1 cellular context compared by ENCODE assay signal in the genomic region with DNA sequence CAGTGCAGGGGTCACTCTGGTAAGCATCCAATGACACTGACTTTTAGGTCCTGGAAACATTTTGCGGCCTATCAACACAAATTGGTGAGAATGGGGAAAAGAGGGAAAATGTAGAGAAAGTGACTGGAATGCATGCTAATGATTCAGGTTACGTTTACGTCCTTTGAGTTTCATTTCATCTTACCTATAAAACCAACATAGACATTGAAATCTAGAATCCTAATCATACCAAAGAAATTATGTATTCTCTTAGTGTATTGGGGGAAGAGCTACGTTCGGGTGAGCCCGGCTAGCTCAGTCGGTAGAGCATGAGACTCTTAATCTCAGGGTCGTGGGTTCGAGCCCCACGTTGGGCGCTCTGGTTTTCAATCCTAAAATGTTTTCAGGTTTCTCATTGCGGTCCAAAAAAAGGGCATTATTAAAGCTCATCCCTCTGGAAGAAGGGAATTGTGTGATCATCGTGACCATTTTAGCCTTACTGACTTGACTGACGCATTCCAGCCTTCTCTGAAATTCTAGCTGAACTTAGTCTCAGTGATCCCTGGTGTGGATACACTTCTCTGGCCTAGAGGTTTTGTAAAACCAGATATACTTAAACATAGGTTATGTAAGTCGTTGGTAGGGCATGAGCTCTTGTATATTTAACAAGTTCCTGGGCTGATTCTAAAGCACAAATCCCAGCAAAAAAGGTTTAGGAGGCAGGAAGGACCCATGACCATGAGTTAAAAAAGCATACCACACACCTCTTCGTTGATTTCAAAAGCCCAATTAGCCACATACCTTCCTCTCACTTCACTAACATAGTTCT.
TF ChIP-seq lines count a peak whose summit lies in the region.

No MANE protein-coding gene starts in this region.

TF ChIP-seq in HepG2, 621 proteins besides CTCF, POLR2A, EP300 and RAD21 (continued from another document and continues in another):
- TF ChIP-seq, protein P1, sequence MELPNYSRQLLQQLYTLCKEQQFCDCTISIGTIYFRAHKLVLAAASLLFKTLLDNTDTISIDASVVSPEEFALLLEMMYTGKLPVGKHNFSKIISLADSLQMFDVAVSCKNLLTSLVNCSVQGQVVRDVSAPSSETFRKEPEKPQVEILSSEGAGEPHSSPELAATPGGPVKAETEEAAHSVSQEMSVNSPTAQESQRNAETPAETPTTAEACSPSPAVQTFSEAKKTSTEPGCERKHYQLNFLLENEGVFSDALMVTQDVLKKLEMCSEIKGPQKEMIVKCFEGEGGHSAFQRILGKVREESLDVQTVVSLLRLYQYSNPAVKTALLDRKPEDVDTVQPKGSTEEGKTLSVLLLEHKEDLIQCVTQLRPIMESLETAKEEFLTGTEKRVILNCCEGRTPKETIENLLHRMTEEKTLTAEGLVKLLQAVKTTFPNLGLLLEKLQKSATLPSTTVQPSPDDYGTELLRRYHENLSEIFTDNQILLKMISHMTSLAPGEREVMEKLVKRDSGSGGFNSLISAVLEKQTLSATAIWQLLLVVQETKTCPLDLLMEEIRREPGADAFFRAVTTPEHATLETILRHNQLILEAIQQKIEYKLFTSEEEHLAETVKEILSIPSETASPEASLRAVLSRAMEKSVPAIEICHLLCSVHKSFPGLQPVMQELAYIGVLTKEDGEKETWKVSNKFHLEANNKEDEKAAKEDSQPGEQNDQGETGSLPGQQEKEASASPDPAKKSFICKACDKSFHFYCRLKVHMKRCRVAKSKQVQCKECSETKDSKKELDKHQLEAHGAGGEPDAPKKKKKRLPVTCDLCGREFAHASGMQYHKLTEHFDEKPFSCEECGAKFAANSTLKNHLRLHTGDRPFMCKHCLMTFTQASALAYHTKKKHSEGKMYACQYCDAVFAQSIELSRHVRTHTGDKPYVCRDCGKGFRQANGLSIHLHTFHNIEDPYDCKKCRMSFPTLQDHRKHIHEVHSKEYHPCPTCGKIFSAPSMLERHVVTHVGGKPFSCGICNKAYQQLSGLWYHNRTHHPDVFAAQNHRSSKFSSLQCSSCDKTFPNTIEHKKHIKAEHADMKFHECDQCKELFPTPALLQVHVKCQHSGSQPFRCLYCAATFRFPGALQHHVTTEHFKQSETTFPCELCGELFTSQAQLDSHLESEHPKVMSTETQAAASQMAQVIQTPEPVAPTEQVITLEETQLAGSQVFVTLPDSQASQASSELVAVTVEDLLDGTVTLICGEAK (IDR thresholded peaks at IDR 0.05) = no peak
- TF ChIP-seq, protein P1 (CRISPR knock-in tag; IDR thresholded peaks at IDR 0.05) = no peak; the same call in 1 of the 2 replicates
- no peak for TF ChIP-seq CBX1 (IDR thresholded peaks at IDR 0.05; ENCODE audit: low read depth)
- TF ChIP-seq TSC22D2 (CRISPR knock-in tag; IDR thresholded peaks at IDR 0.05; ENCODE audit: borderline replicate concordance) = no peak; the same call in 1 of the 2 replicates
- TF ChIP-seq, protein P2, sequence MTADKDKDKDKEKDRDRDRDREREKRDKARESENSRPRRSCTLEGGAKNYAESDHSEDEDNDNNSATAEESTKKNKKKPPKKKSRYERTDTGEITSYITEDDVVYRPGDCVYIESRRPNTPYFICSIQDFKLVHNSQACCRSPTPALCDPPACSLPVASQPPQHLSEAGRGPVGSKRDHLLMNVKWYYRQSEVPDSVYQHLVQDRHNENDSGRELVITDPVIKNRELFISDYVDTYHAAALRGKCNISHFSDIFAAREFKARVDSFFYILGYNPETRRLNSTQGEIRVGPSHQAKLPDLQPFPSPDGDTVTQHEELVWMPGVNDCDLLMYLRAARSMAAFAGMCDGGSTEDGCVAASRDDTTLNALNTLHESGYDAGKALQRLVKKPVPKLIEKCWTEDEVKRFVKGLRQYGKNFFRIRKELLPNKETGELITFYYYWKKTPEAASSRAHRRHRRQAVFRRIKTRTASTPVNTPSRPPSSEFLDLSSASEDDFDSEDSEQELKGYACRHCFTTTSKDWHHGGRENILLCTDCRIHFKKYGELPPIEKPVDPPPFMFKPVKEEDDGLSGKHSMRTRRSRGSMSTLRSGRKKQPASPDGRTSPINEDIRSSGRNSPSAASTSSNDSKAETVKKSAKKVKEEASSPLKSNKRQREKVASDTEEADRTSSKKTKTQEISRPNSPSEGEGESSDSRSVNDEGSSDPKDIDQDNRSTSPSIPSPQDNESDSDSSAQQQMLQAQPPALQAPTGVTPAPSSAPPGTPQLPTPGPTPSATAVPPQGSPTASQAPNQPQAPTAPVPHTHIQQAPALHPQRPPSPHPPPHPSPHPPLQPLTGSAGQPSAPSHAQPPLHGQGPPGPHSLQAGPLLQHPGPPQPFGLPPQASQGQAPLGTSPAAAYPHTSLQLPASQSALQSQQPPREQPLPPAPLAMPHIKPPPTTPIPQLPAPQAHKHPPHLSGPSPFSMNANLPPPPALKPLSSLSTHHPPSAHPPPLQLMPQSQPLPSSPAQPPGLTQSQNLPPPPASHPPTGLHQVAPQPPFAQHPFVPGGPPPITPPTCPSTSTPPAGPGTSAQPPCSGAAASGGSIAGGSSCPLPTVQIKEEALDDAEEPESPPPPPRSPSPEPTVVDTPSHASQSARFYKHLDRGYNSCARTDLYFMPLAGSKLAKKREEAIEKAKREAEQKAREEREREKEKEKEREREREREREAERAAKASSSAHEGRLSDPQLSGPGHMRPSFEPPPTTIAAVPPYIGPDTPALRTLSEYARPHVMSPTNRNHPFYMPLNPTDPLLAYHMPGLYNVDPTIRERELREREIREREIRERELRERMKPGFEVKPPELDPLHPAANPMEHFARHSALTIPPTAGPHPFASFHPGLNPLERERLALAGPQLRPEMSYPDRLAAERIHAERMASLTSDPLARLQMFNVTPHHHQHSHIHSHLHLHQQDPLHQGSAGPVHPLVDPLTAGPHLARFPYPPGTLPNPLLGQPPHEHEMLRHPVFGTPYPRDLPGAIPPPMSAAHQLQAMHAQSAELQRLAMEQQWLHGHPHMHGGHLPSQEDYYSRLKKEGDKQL (CRISPR knock-in tag; IDR thresholded peaks at IDR 0.05; ENCODE audit: low read depth) = no peak
- no peak for TF ChIP-seq ZNF619 (CRISPR knock-in tag; IDR thresholded peaks at IDR 0.05)
- no peak for TF ChIP-seq NONO (IDR thresholded peaks at IDR 0.05)
- no peak; the same call in 1 of the 2 replicates for TF ChIP-seq NONO (CRISPR knock-in tag; conservative IDR thresholded peaks at IDR 0.05)
- TF ChIP-seq, protein P3, sequence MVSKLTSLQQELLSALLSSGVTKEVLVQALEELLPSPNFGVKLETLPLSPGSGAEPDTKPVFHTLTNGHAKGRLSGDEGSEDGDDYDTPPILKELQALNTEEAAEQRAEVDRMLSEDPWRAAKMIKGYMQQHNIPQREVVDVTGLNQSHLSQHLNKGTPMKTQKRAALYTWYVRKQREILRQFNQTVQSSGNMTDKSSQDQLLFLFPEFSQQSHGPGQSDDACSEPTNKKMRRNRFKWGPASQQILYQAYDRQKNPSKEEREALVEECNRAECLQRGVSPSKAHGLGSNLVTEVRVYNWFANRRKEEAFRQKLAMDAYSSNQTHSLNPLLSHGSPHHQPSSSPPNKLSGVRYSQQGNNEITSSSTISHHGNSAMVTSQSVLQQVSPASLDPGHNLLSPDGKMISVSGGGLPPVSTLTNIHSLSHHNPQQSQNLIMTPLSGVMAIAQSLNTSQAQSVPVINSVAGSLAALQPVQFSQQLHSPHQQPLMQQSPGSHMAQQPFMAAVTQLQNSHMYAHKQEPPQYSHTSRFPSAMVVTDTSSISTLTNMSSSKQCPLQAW (CRISPR knock-in tag; IDR thresholded peaks at IDR 0.05) = 0 out of 2 replicates have a peak, but pooled peaks have one; percentile 14
- TF ChIP-seq, protein P4, sequence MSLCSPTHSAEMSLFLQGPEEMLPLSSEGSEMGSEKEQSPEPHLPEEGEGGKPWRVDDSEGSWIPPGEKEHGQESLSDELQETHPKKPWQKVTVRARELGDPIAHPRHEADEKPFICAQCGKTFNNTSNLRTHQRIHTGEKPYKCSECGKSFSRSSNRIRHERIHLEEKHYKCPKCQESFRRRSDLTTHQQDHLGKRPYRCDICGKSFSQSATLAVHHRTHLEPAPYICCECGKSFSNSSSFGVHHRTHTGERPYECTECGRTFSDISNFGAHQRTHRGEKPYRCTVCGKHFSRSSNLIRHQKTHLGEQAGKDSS (CRISPR knock-in tag; IDR thresholded peaks at IDR 0.05; ENCODE audit: borderline replicate concordance, low read depth) = no peak; the same call in 1 of the 2 replicates
- TF ChIP-seq JUN (CRISPR knock-in tag; IDR thresholded peaks at IDR 0.05) = no peak
- TF ChIP-seq ZNF350 (CRISPR knock-in tag; IDR thresholded peaks at IDR 0.05; ENCODE audit: borderline replicate concordance, low read depth) = peak; percentile 77; the same call in 1 of the 2 replicates
- TF ChIP-seq KAT2B (IDR thresholded peaks at IDR 0.05; ENCODE audit: borderline replicate concordance, low read depth, low read length) = no peak
- TF ChIP-seq SALL1 (CRISPR knock-in tag; IDR thresholded peaks at IDR 0.05) = peak; percentile 91
- no peak for TF ChIP-seq CCAR2 (optimal IDR thresholded peaks at IDR 0.05; ENCODE audit: low read depth, low read length)
- no peak for TF ChIP-seq TAF15 (IDR thresholded peaks at IDR 0.05; ENCODE audit: low read depth, low read length, poor library complexity, severe bottlenecking)
- TF ChIP-seq, protein P5, sequence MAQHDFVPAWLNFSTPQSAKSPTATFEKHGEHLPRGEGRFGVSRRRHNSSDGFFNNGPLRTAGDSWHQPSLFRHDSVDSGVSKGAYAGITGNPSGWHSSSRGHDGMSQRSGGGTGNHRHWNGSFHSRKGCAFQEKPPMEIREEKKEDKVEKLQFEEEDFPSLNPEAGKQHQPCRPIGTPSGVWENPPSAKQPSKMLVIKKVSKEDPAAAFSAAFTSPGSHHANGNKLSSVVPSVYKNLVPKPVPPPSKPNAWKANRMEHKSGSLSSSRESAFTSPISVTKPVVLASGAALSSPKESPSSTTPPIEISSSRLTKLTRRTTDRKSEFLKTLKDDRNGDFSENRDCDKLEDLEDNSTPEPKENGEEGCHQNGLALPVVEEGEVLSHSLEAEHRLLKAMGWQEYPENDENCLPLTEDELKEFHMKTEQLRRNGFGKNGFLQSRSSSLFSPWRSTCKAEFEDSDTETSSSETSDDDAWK (CRISPR knock-in tag; IDR thresholded peaks at IDR 0.05) = no peak
- TF ChIP-seq, protein P6, sequence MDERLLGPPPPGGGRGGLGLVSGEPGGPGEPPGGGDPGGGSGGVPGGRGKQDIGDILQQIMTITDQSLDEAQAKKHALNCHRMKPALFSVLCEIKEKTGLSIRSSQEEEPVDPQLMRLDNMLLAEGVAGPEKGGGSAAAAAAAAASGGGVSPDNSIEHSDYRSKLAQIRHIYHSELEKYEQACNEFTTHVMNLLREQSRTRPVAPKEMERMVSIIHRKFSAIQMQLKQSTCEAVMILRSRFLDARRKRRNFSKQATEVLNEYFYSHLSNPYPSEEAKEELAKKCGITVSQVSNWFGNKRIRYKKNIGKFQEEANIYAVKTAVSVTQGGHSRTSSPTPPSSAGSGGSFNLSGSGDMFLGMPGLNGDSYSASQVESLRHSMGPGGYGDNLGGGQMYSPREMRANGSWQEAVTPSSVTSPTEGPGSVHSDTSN (CRISPR knock-in tag; IDR thresholded peaks at IDR 0.05) = peak; percentile 52; the same call in 1 of the 2 replicates
- no peak for TF ChIP-seq IRX3 (CRISPR knock-in tag; IDR thresholded peaks at IDR 0.05; ENCODE audit: borderline replicate concordance, low read depth)
- TF ChIP-seq ASH2L (IDR thresholded peaks at IDR 0.05; ENCODE audit: insufficient read length, low read depth, low read length) = no peak
- TF ChIP-seq, protein P7, sequence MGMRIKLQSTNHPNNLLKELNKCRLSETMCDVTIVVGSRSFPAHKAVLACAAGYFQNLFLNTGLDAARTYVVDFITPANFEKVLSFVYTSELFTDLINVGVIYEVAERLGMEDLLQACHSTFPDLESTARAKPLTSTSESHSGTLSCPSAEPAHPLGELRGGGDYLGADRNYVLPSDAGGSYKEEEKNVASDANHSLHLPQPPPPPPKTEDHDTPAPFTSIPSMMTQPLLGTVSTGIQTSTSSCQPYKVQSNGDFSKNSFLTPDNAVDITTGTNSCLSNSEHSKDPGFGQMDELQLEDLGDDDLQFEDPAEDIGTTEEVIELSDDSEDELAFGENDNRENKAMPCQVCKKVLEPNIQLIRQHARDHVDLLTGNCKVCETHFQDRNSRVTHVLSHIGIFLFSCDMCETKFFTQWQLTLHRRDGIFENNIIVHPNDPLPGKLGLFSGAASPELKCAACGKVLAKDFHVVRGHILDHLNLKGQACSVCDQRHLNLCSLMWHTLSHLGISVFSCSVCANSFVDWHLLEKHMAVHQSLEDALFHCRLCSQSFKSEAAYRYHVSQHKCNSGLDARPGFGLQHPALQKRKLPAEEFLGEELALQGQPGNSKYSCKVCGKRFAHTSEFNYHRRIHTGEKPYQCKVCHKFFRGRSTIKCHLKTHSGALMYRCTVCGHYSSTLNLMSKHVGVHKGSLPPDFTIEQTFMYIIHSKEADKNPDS (CRISPR knock-in tag; IDR thresholded peaks at IDR 0.05) = no peak
- TF ChIP-seq, protein P8, sequence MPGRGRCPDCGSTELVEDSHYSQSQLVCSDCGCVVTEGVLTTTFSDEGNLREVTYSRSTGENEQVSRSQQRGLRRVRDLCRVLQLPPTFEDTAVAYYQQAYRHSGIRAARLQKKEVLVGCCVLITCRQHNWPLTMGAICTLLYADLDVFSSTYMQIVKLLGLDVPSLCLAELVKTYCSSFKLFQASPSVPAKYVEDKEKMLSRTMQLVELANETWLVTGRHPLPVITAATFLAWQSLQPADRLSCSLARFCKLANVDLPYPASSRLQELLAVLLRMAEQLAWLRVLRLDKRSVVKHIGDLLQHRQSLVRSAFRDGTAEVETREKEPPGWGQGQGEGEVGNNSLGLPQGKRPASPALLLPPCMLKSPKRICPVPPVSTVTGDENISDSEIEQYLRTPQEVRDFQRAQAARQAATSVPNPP (CRISPR knock-in tag; IDR thresholded peaks at IDR 0.05) = 0 out of 2 replicates have a peak, but pooled peaks have one; percentile 18
- TF ChIP-seq ZNF329 (CRISPR knock-in tag; IDR thresholded peaks at IDR 0.05; ENCODE audit: low read depth) = no peak
